Comparison of ENCODE assay signal across 10 cellular contexts in genomic region chr17:76527430-76528111, GRCh38. TPM values are rescaled to one million over a fixed set of nuclear protein-coding genes. Genes with fewer than 3 reads are reported as not detected.
A peak's percentile ranks its signal among the peaks of the same experiment; 100 is the strongest.
DNase-seq lines count a peak whose midpoint lies in the region; ATAC-seq and TF ChIP-seq lines count a peak whose summit lies in the region.
"Had no signal": no experiment of that assay in that cellular context is flagged by ENCODE, and none has a peak within 500 bp of the region (broad histone marks: within the 10 kb centered on the region; RNA-seq: fewer than 3 reads in every experiment).

No MANE protein-coding gene starts in this region.

- ATAC-seq in HG02970 (IDR thresholded peaks at IDR 0.05; ENCODE audit: low FRiP score, unreplicated experiment) (peak; percentile 53), HG03457 (IDR thresholded peaks at IDR 0.05; ENCODE audit: unreplicated experiment) (no peak), HG03469 (IDR thresholded peaks at IDR 0.05; ENCODE audit: unreplicated experiment) (no peak)
- peak; percentile 62 for ATAC-seq in activated CD8-positive, alpha-beta T cell treated with anti-CD3 and anti-CD28 coated beads for 36 hours

- DNase-seq in GM06990 (ENCODE audit: extremely low read depth, insufficient read length) (peak; percentile 68), esophagus muscularis mucosa (ENCODE audit: extremely low spot score) (no peak), prostate gland (ENCODE audit: low spot score) (no peak), OCI-M2 (lab: John Stamatoyannopoulos, UW; ENCODE audit: unreplicated experiment) (no peak)
- peak; percentile 60 for DNase-seq in activated CD8-positive, alpha-beta T cell treated with anti-CD3 and anti-CD28 coated beads for 36 hours
- DNase-seq: right lobe of liver had no signal

- H3K27me3 ChIP-seq in GM06990 (replicated peaks; ENCODE audit: control insufficient read depth, insufficient read depth, low read length) (no peaks in the 10 kb centered on the region), esophagus muscularis mucosa (peaks cover 0 to 44% (median 0%) of the 10 kb centered on the region in 4 donors), prostate gland (replicated peaks; ENCODE audit: insufficient read depth) (no peaks in the 10 kb centered on the region)
- H3K27me3 ChIP-seq: right lobe of liver had no signal

- H3K4me3 ChIP-seq in GM06990 (replicated peaks; ENCODE audit: low read depth, low read length), result peak overlapping the region; percentile 46
- H3K4me3 ChIP-seq in esophagus muscularis mucosa, result peak overlapping the region in 3 of 4 donors; percentile 9 to 34 (median 10)
- H3K4me3 ChIP-seq in prostate gland, result no peak overlapping the region
- H3K4me3 ChIP-seq: right lobe of liver had no signal

- no peak for TF ChIP-seq POLR2A in esophagus muscularis mucosa (IDR thresholded peaks at IDR 0.05; ENCODE audit: low read depth)
- no peak for TF ChIP-seq POLR2A in prostate gland (IDR thresholded peaks at IDR 0.05)

- WGBS in esophagus muscularis mucosa, result 32% methylated on average over 26 of the region's 26 CpGs
- 49% methylated on average over 26 of the region's 26 CpGs for WGBS in prostate gland

- H3K4me1 ChIP-seq in esophagus muscularis mucosa (peaks cover 69 to 73% (median 73%) of the 10 kb centered on the region in 4 donors), prostate gland (replicated peaks) (peaks cover 23% of the 10 kb centered on the region)

- CTCF ChIA-PET in activated CD8-positive, alpha-beta T cell treated with anti-CD3 and anti-CD28 coated beads for 36 hours (lab: Charles Lee), result interaction anchor here (0.7 to 3.3 kb wide), 12 partner anchors 9 to 153 kb away, joined by 3 to 20 read pairs (median 4); no protein-coding TSS in a partner anchor

- no peaks in the 10 kb centered on the region for H3K36me3 Mint-ChIP-seq in activated CD8-positive, alpha-beta T cell treated with anti-CD3 and anti-CD28 coated beads for 36 hours (ENCODE audit: low read depth)

- TF ChIP-seq EP300 in esophagus muscularis mucosa (IDR thresholded peaks at IDR 0.05), result peak; percentile 27

- H3K4me1 Mint-ChIP-seq in activated CD8-positive, alpha-beta T cell treated with anti-CD3 and anti-CD28 coated beads for 36 hours (ENCODE audit: low read depth), result peaks cover 31% of the 10 kb centered on the region

- H3K27me3 Mint-ChIP-seq in activated CD8-positive, alpha-beta T cell treated with anti-CD3 and anti-CD28 coated beads for 36 hours, result no peaks in the 10 kb centered on the region

- POLR2A ChIA-PET in activated CD8-positive, alpha-beta T cell treated with anti-CD3 and anti-CD28 coated beads for 36 hours (lab: Charles Lee), result interaction anchor here (0.6 to 2.5 kb wide), 5 partner anchors 17 to 56 kb away, joined by 3 to 12 read pairs (median 4); no protein-coding TSS in a partner anchor

- no peaks in the 10 kb centered on the region for H3K9me3 Mint-ChIP-seq in activated CD8-positive, alpha-beta T cell treated with anti-CD3 and anti-CD28 coated beads for 36 hours

- H3K27ac Mint-ChIP-seq in activated CD8-positive, alpha-beta T cell treated with anti-CD3 and anti-CD28 coated beads for 36 hours, result peak overlapping the region; percentile 46

- TF ChIP-seq CTCF in GM06990 (IDR thresholded peaks at IDR 0.05; ENCODE audit: insufficient read depth, low read length, poor library complexity, severe bottlenecking), result peak; percentile 12
- TF ChIP-seq CTCF in activated CD8-positive, alpha-beta T cell treated with anti-CD3 and anti-CD28 coated beads for 36 hours (IDR thresholded peaks at IDR 0.05), result no peak
- TF ChIP-seq CTCF in esophagus muscularis mucosa (IDR thresholded peaks at IDR 0.05), result peak; percentile 7 to 14 (median 13)
- peak in 1 of 4 experiments; percentile 23 for TF ChIP-seq CTCF in prostate gland (IDR thresholded peaks at IDR 0.05)

- no peak overlapping the region for H3K4me3 Mint-ChIP-seq in activated CD8-positive, alpha-beta T cell treated with anti-CD3 and anti-CD28 coated beads for 36 hours

- H3K9me3 ChIP-seq in esophagus muscularis mucosa (no peaks in the 10 kb centered on the region), prostate gland (no peaks in the 10 kb centered on the region)
- H3K9me3 ChIP-seq: right lobe of liver had no signal

- H3K27ac ChIP-seq in esophagus muscularis mucosa (replicated peaks in 1 of 4) (peak overlapping the region; percentile 80 to 90 (median 85)), prostate gland (peak overlapping the region; percentile 67 to 76)
- H3K27ac ChIP-seq: KMS-11 had no signal

- intact Hi-C loops in activated CD8-positive, alpha-beta T cell treated with anti-CD3 and anti-CD28 coated beads for 36 hours (cut with micrococcal nuclease), result no loop called here
- intact Hi-C loops in esophagus muscularis mucosa (cut with DNase I) (no loop called here), prostate gland (cut with DNase I) (loop anchor here (5.0 kb wide), 1 partner anchor 90 kb away; no protein-coding TSS in a partner anchor)

- H3K36me3 ChIP-seq in GM06990 (ENCODE audit: control insufficient read depth, insufficient read depth, low read length) (no peaks in the 10 kb centered on the region), esophagus muscularis mucosa (peaks cover 0 to 3% (median 0%) of the 10 kb centered on the region in 4 donors), prostate gland (no peaks in the 10 kb centered on the region)
- H3K36me3 ChIP-seq: right lobe of liver had no signal

RNA-seq across cellular contexts. Expression of gene CYGB, which starts 9.9 kb away (rescaled TPM):
- under 1 TPM in 1 of 2 experiments, not detected in 1; 0.23 TPM for total RNA-seq in activated CD8-positive, alpha-beta T cell treated with anti-CD3 and anti-CD28 coated beads for 36 hours
- total RNA-seq in esophagus muscularis mucosa, result 10 to 100 TPM; 10.8 to 23.5 (median 20.7) TPM
- total RNA-seq in prostate gland, result 10 to 100 TPM in 1 of 2 donors, 1 to 10 TPM in 1; 7.0 to 13.8 TPM

RNA-seq across cellular contexts. Expression of gene PRCD, which starts 12.3 kb away (rescaled TPM):
- total RNA-seq in activated CD8-positive, alpha-beta T cell treated with anti-CD3 and anti-CD28 coated beads for 36 hours, result not detected
- total RNA-seq in esophagus muscularis mucosa, result 1 to 10 TPM; 1.2 to 5.1 (median 3.8) TPM
- under 1 TPM; 0.36 to 0.85 TPM for total RNA-seq in prostate gland

RNA-seq across cellular contexts. Expression of gene RHBDF2, which starts 26.3 kb away (rescaled TPM):
- 10 to 100 TPM; 19.9 to 20.4 TPM for total RNA-seq in activated CD8-positive, alpha-beta T cell treated with anti-CD3 and anti-CD28 coated beads for 36 hours
- total RNA-seq in esophagus muscularis mucosa (10 to 100 TPM; 12.9 to 22.5 (median 15.4) TPM), prostate gland (10 to 100 TPM; 29.9 to 31.1 TPM)

RNA-seq across cellular contexts. Expression of gene ST6GALNAC2, which starts 58.1 kb away (rescaled TPM):
- not detected for total RNA-seq in activated CD8-positive, alpha-beta T cell treated with anti-CD3 and anti-CD28 coated beads for 36 hours
- total RNA-seq in esophagus muscularis mucosa (10 to 100 TPM in 2 of 4 donors, 1 to 10 TPM in 2; 8.7 to 17.8 (median 13.3) TPM), prostate gland (10 to 100 TPM; 21.0 to 23.1 TPM)

Comparison
In these comparisons a context has a peak if more than half of its experiments do, and no peak if none do; other contexts are left out.
1. DNase-seq: peak in GM06990 (single experiment) and activated CD8-positive, alpha-beta T cell treated with anti-CD3 and anti-CD28 coated beads for 36 hours (single experiment); none in esophagus muscularis mucosa (single experiment), prostate gland (single experiment) and OCI-M2 (single experiment).
2. H3K4me3 ChIP-seq: peak in GM06990 (single experiment) and esophagus muscularis mucosa (3 of 4); none in prostate gland (0 of 2).
3. ATAC-seq: peak in HG02970 (single experiment) and activated CD8-positive, alpha-beta T cell treated with anti-CD3 and anti-CD28 coated beads for 36 hours (single experiment); none in HG03457 (single experiment) and HG03469 (single experiment).
4. RNA of gene CYGB, which starts 9.9 kb away (total RNA-seq): 10.8 to 23.5 TPM in esophagus muscularis mucosa and 7.0 to 13.8 TPM in prostate gland; 0.23 TPM in activated CD8-positive, alpha-beta T cell treated with anti-CD3 and anti-CD28 coated beads for 36 hours; every median in the first group is over 4 times any median in the second.